Comparison of ENCODE assay signal across 22 cellular contexts in the genomic region with DNA sequence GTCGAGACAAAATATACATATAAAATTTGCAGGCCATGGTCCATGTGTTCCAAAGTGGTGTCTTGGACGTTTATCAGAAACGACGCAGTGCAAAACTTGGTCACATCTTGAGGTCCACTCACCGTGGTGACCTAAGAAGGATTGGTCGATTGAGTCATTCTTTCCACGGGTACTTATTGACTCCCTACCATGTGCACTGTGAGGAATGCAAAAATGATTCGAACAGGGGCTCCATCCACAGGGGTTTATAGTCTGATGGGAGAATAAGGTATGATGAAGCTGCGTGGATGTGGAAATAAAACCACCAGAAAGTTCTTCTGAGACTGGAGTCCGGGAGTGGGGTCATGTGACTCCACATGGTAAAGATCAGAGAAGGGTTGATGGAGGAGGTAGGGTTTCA.
"Had no signal": no experiment of that assay in that cellular context is flagged by ENCODE, and none has a peak within 500 bp of the region (broad histone marks: within the 10 kb centered on the region; RNA-seq: fewer than 3 reads in every experiment).

No MANE protein-coding gene starts in this region.

- H3K36me3 ChIP-seq: colonic mucosa, neural progenitor cell, ovary had no signal

- H3K9me3 ChIP-seq: colonic mucosa, left ventricle myocardium inferior, lower lobe of right lung, ovary, stomach, thoracic aorta had no signal

- H3K9me3 Mint-ChIP-seq: naive thymus-derived CD4-positive, alpha-beta T cell; neural progenitor cell had no signal

- H3K27ac Mint-ChIP-seq: neural progenitor cell had no signal

- DNase-seq: caudate nucleus; colonic mucosa; dermis blood vessel endothelial cell; effector CD4-positive, alpha-beta T cell; foreskin keratinocyte; kidney; left cardiac atrium; left ventricle myocardium inferior; lower lobe of right lung; mesendoderm; naive thymus-derived CD4-positive, alpha-beta T cell; nucleus accumbens; ovary; right cardiac atrium; small intestine; stimulated activated CD4-positive, alpha-beta T cell treated with anti-CD3 and anti-CD28 coated beads, Interleukin-12 subunit alpha, Interleukin-12 subunit beta, amount 100 ng/mL, for 4 hours; stomach; substantia nigra; trophoblast cell had no signal

- H3K27ac ChIP-seq: colonic mucosa, foreskin keratinocyte, hepatocyte, left ventricle myocardium inferior, lower lobe of right lung, neural progenitor cell, ovary, stomach, thoracic aorta had no signal

- H3K4me1 ChIP-seq: colonic mucosa, foreskin keratinocyte, lower lobe of right lung, neural progenitor cell had no signal

- H3K27me3 ChIP-seq: colonic mucosa, hepatocyte, neural progenitor cell, ovary, stomach had no signal

- H3K4me1 Mint-ChIP-seq: neural progenitor cell had no signal

- H3K4me3 ChIP-seq: colonic mucosa, hepatocyte, left ventricle myocardium inferior, lower lobe of right lung, neural progenitor cell, ovary, stomach, thoracic aorta had no signal

- ATAC-seq: foreskin keratinocyte; left cardiac atrium; lower lobe of right lung; naive thymus-derived CD4-positive, alpha-beta T cell; right cardiac atrium had no signal

- H3K36me3 Mint-ChIP-seq: neural progenitor cell had no signal

- H3K27me3 Mint-ChIP-seq: naive thymus-derived CD4-positive, alpha-beta T cell had no signal

- H3K4me3 Mint-ChIP-seq: naive thymus-derived CD4-positive, alpha-beta T cell; neural progenitor cell had no signal
